Comparison of ENCODE assay signal across 1 cellular context in the genomic region with DNA sequence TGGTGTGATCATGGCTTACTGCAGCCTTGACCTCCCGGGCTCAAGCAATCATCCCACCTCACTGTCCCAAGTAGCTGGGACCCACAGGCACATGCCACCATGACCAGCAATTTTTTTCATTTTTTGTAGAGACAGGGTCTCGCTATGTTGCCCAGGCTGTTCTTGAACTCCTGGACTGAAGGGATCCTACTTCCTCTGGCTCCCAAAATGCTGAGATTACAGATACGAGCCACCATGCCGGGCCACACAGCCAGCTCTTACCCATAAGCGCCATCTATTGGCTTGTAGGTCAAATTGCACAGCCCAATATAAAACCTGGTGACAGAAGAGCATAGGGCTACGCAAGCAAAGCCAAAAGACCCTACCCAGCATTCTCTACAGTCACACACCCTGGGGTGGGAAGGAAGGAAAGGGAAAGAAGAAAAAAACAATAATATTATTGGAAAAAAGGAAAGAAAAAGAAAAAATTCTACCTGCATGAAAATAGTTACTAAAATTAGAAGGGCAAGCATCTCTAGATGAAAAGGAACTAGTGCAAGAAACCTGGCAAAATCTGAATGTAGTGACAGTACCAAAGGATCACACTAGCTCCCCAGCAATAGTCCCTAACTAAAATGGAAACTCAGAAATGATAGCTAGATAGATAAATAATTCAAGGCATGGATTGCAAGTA.
TF ChIP-seq lines count a peak whose summit lies in the region.

No MANE protein-coding gene starts in this region.

TF ChIP-seq in HCT116, 20 proteins besides CTCF, POLR2A, EP300 and RAD21 (continued from another document):
- TF ChIP-seq, protein P1, sequence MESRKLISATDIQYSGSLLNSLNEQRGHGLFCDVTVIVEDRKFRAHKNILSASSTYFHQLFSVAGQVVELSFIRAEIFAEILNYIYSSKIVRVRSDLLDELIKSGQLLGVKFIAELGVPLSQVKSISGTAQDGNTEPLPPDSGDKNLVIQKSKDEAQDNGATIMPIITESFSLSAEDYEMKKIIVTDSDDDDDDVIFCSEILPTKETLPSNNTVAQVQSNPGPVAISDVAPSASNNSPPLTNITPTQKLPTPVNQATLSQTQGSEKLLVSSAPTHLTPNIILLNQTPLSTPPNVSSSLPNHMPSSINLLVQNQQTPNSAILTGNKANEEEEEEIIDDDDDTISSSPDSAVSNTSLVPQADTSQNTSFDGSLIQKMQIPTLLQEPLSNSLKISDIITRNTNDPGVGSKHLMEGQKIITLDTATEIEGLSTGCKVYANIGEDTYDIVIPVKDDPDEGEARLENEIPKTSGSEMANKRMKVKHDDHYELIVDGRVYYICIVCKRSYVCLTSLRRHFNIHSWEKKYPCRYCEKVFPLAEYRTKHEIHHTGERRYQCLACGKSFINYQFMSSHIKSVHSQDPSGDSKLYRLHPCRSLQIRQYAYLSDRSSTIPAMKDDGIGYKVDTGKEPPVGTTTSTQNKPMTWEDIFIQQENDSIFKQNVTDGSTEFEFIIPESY (IDR thresholded peaks at IDR 0.05; ENCODE audit: extremely low read depth, insufficient replicate concordance, low read length): no peak
- TF ChIP-seq ELF1 (IDR thresholded peaks at IDR 0.05; ENCODE audit: borderline replicate concordance, low read depth) (no peak), CBX3 (IDR thresholded peaks at IDR 0.05; ENCODE audit: low read depth) (no peak), ZFX (IDR thresholded peaks at IDR 0.05) (no peak), EZH2 (IDR thresholded peaks at IDR 0.05) (no peak)
